8 cellular contexts compared by ENCODE assay signal in the genomic region with DNA sequence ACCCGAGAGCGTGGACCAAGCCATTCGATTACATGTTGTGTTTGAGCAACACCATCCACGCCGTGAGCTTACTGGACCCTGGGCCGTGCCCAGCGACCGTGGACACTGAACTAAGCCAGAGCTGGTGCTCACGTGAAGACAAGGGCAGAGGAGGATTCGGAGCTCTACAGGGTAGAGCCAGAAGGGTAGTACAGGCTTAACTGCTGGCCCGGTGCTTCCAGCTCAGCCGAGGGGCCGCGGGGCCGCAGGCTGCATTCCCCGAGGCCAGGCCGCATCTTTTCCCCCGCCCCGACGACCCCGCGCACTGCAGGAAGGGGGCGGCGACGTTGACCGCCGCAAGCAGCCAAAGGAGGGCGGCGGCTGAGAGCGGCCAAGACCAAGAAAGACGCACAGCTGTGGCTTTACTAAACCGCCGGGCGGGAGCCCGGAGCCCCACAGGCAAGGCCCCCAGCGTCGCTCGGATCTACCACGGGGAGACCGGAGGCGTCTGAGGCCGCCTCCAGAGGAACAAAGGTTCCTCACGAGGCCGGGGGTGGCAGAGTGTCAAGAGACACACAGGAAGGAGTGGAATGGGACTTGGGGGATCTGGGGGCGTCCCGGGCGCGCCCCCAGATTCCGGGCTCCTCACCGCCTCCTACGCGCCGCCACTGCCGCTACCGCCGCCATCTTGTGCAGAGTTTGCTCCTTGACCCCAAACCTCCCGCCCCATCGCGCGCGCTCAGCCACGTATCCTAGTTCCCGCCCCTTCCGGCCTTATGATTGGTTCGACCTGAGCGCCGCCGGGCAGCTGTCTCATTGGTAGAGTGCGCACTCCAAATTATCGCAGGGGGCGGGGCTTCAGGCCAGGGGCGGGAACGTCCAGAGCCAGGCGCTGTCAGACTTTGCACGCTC. TPM values are rescaled to one million over a fixed set of nuclear protein-coding genes. Genes with fewer than 3 reads are reported as not detected.
DNase-seq lines count a peak whose midpoint lies in the region; ATAC-seq and TF ChIP-seq lines count a peak whose summit lies in the region.

A gene (minus strand): TSS at position 680 of the 891 bp plus-strand sequence. CDS start 14 bp downstream, at position 666.

- H3K9me3 Mint-ChIP-seq in HFFc6, result no peaks in the 10 kb centered on the region
- H3K9me3 Mint-ChIP-seq in activated naive CD4-positive, alpha-beta T cell treated with anti-CD3 and anti-CD28 coated beads, Interleukin-2, amount 10 ng/mL, durations not matched to agents 7 days and 5 days, result no peaks in the 10 kb centered on the region

- peak within 1 kb of the TSS; percentile 96 for H3K4me3 ChIP-seq in NB4 (ENCODE audit: low read depth, low read length)
- H3K4me3 ChIP-seq in SK-N-MC, result peak within 1 kb of the TSS; percentile 98
- H3K4me3 ChIP-seq in gastroesophageal sphincter, result peak within 1 kb of the TSS; percentile 76 to 96

- CTCF ChIA-PET in activated naive CD4-positive, alpha-beta T cell treated with anti-CD3 and anti-CD28 coated beads, Interleukin-2, amount 10 ng/mL, durations not matched to agents 7 days and 5 days (lab: Charles Lee), result interaction anchor here (1.2 to 1.3 kb wide), 2 partner anchors 19 to 53 kb away, joined by 3 to 4 read pairs; a partner anchor contains a TSS

- peak; percentile 100 for ATAC-seq in gastroesophageal sphincter

- H3K27me3 Mint-ChIP-seq in HFFc6 (ENCODE audit: insufficient read depth), result peaks cover 2% of the 10 kb centered on the region; the same call in 1 of the 2 replicates
- H3K27me3 Mint-ChIP-seq in activated naive CD4-positive, alpha-beta T cell treated with anti-CD3 and anti-CD28 coated beads, Interleukin-2, amount 10 ng/mL, durations not matched to agents 7 days and 5 days, result no peaks in the 10 kb centered on the region

- H3K27me3 ChIP-seq in gastroesophageal sphincter, result no peaks in the 10 kb centered on the region

- DNase-seq in GF-D8 (lab: John Stamatoyannopoulos, UW) (peak; percentile 87), HFFc6 (peak; percentile 98), NB4 (ENCODE audit: low read depth) (peak; percentile 99), SK-N-MC (ENCODE audit: low read depth, low spot score) (peak; percentile 78), non-pigmented ciliary epithelial cell (ENCODE audit: low read depth) (peak; percentile 86), superior temporal gyrus (ENCODE audit: extremely low spot score) (peak; percentile 98)
- peak; percentile 100 for DNase-seq in activated naive CD4-positive, alpha-beta T cell treated with anti-CD3 and anti-CD28 coated beads, Interleukin-2, amount 10 ng/mL, durations not matched to agents 7 days and 5 days

- H3K9me3 ChIP-seq in SK-N-MC (ENCODE audit: low read depth, low read length), result no peaks in the 10 kb centered on the region
- no peaks in the 10 kb centered on the region for H3K9me3 ChIP-seq in gastroesophageal sphincter

- WGBS in gastroesophageal sphincter (ENCODE audit: low coverage in 1 of 2), 2 donors, result 0% methylated on average over 1 to 7 of the region's 75 CpGs

- peaks cover 9% of the 10 kb centered on the region for H3K36me3 Mint-ChIP-seq in HFFc6 (ENCODE audit: low read depth)
- H3K36me3 Mint-ChIP-seq in activated naive CD4-positive, alpha-beta T cell treated with anti-CD3 and anti-CD28 coated beads, Interleukin-2, amount 10 ng/mL, durations not matched to agents 7 days and 5 days, result peaks cover 30% of the 10 kb centered on the region

- TF ChIP-seq POLR2A in NB4 (IDR thresholded peaks at IDR 0.05; ENCODE audit: extremely low read depth, insufficient read length) (peak; percentile 94), gastroesophageal sphincter (IDR thresholded peaks at IDR 0.05) (peak; percentile 86 to 87)

- H3K27ac ChIP-seq in SK-N-MC, result peak within 1 kb of the TSS; percentile 80
- H3K27ac ChIP-seq in gastroesophageal sphincter, result peak within 1 kb of the TSS; percentile 81 to 97 (median 94)

- peak within 1 kb of the TSS; percentile 96 for H3K9ac ChIP-seq in SK-N-MC (ENCODE audit: insufficient read length)

- no peak for TF ChIP-seq EP300 in gastroesophageal sphincter (IDR thresholded peaks at IDR 0.05)

- H3K27ac Mint-ChIP-seq in HFFc6, result peak within 1 kb of the TSS; percentile 92
- peak within 1 kb of the TSS; percentile 97 for H3K27ac Mint-ChIP-seq in activated naive CD4-positive, alpha-beta T cell treated with anti-CD3 and anti-CD28 coated beads, Interleukin-2, amount 10 ng/mL, durations not matched to agents 7 days and 5 days

- H3K4me1 Mint-ChIP-seq in HFFc6 (ENCODE audit: low read depth), result peaks cover 13% of the 10 kb centered on the region
- peaks cover 46% of the 10 kb centered on the region for H3K4me1 Mint-ChIP-seq in activated naive CD4-positive, alpha-beta T cell treated with anti-CD3 and anti-CD28 coated beads, Interleukin-2, amount 10 ng/mL, durations not matched to agents 7 days and 5 days

- peaks cover 2 to 44% (median 14%) of the 10 kb centered on the region in 3 donors for H3K4me1 ChIP-seq in gastroesophageal sphincter

- H3K4me3 Mint-ChIP-seq in HFFc6, result peak within 1 kb of the TSS; percentile 98
- H3K4me3 Mint-ChIP-seq in activated naive CD4-positive, alpha-beta T cell treated with anti-CD3 and anti-CD28 coated beads, Interleukin-2, amount 10 ng/mL, durations not matched to agents 7 days and 5 days, result peak within 1 kb of the TSS; percentile 97

- H3K36me3 ChIP-seq in SK-N-MC (ENCODE audit: insufficient read depth, low read length) (peaks cover 34% of the 10 kb centered on the region), gastroesophageal sphincter (peaks cover 0 to 55% of the 10 kb centered on the region in 2 donors)

- TF ChIP-seq CTCF in HFFc6 (IDR thresholded peaks at IDR 0.05) (peak; percentile 20; the same call in 1 of the 2 replicates), NB4 (IDR thresholded peaks at IDR 0.05; ENCODE audit: low read depth, low read length) (no peak), gastroesophageal sphincter (IDR thresholded peaks at IDR 0.05) (peak in 2 of 4 experiments; percentile 11 to 12)

RNA-seq across cellular contexts. Expression of the gene that starts here (rescaled TPM):
- 100 to 1,000 TPM; 331 to 450 (median 416) TPM for total RNA-seq in HFFc6 (2021; fragmentation: NEBNext Ultra II Directional; extraction: Animal tissue kit (Norgen Biotek cat#: 25700))
- 100 to 1,000 TPM in 3 of 4 donors, 10 to 100 TPM in 1; 87.8 to 151 (median 134) TPM for total RNA-seq in gastroesophageal sphincter

Comparison
In these comparisons a context has a peak if more than half of its experiments do, and no peak if none do; other contexts are left out.
1. Peak in every context shown above with its lines: DNase-seq, ATAC-seq, H3K4me3 ChIP-seq and H3K27ac ChIP-seq.